ENCODE assay signal across 22 cellular contexts in genomic region chr1:106944721-106945120, GRCh38.
DNase-seq lines count a peak whose midpoint lies in the region; ATAC-seq lines count a peak whose summit lies in the region.
"Had no signal": no experiment of that assay in that cellular context is flagged by ENCODE, and none has a peak within 500 bp of the region (broad histone marks: within the 10 kb centered on the region; RNA-seq: fewer than 3 reads in every experiment).

No MANE protein-coding gene starts in this region.

- no peak overlapping the region for H3K4me3 ChIP-seq in skeletal muscle cell (ENCODE audit: low read depth, low read length)
- H3K4me3 ChIP-seq: spleen had no signal

- no peak for ATAC-seq in sciatic nerve
- ATAC-seq: activated T-cell treated with anti-CD3 and anti-CD28 coated beads, Interleukin-2, amount 50 U/mL, for 72 hours; natural killer cell treated with Interleukin-12 subunit alpha and Interleukin-12 subunit beta and Interleukin-15 and Interleukin-18, amount 100 ng/mL, for 72 hours had no signal

- DNase-seq in NCI-H748 (lab: John Stamatoyannopoulos, UW; ENCODE audit: unreplicated experiment) (peak; percentile 17), NCI-H748 treated with DMSO at 0.1 percent for 48 hours (lab: John Stamatoyannopoulos, UW) (no peak), NCI-H82 (lab: John Stamatoyannopoulos, UW) (peak; percentile 96), fibroblast of peridontal ligament (ENCODE audit: extremely low read depth) (peak; percentile 34), skeletal muscle cell (ENCODE audit: low read depth) (peak; percentile 71), NCI-H1417 (lab: John Stamatoyannopoulos, UW) (no peak), sciatic nerve (ENCODE audit: low spot score) (no peak), NK-92 (lab: John Stamatoyannopoulos, UW; ENCODE audit: unreplicated experiment) (no peak)
- DNase-seq: 8988T; activated CD4-positive, alpha-beta T cell treated with anti-CD3 and anti-CD28 coated beads for 1 hour; activated naive CD4-positive, alpha-beta T cell treated with anti-CD3 and anti-CD28 coated beads, Interleukin-2, amount 50 U/mL, for 16 hours; activated T-cell treated with anti-CD3 and anti-CD28 coated beads, Interleukin-2, amount 50 U/mL, for 72 hours; BE2C; EL; endodermal cell; hippocampal formation; MV-4-11; NCI-H187 treated with DMSO at 0.1 percent for 48 hours; NCI-H526; spleen; stimulated activated CD4-positive, alpha-beta T cell treated with anti-CD3 and anti-CD28 coated beads, Interleukin-4, amount 100 ng/mL, for 4 hours had no signal

- intact Hi-C loops in sciatic nerve (cut with DNase I): no loop called here

Comparison
In these comparisons a context has a peak if more than half of its experiments do, and no peak if none do; other contexts are left out.
1. DNase-seq: peak in NCI-H748 (single experiment), NCI-H82 (single experiment), fibroblast of peridontal ligament (single experiment) and skeletal muscle cell (single experiment); none in NCI-H748 treated with DMSO at 0.1 percent for 48 hours (single experiment), NCI-H1417 (0 of 3), sciatic nerve (single experiment) and NK-92 (single experiment).